Comparison of ENCODE assay signal across 1 cellular context in genomic region chr17:54969658-54970572, GRCh38.
TF ChIP-seq lines count a peak whose summit lies in the region.

No MANE protein-coding gene starts in this region.

TF ChIP-seq in HepG2, 621 proteins besides CTCF, POLR2A, EP300 and RAD21 (continued from another document and continues in another):
- TF ChIP-seq FOXP4 (CRISPR knock-in tag; IDR thresholded peaks at IDR 0.05) = 0 out of 2 replicates have a peak, but pooled peaks have one; percentile 14
- no peak for TF ChIP-seq SMARCE1 (IDR thresholded peaks at IDR 0.05; ENCODE audit: borderline replicate concordance)
- no peak for TF ChIP-seq ZNF451 (CRISPR knock-in tag; IDR thresholded peaks at IDR 0.05)
- TF ChIP-seq ZFP91 (CRISPR knock-in tag; IDR thresholded peaks at IDR 0.05; ENCODE audit: borderline replicate concordance) = no peak
- TF ChIP-seq CREB1 (IDR thresholded peaks at IDR 0.05) = no peak
- peak; percentile 55; the same call in 1 of the 2 replicates for TF ChIP-seq CREB1 (CRISPR knock-in tag; IDR thresholded peaks at IDR 0.05)
- no peak for TF ChIP-seq ZSCAN9 (CRISPR knock-in tag; IDR thresholded peaks at IDR 0.05; ENCODE audit: borderline replicate concordance)
- TF ChIP-seq, protein P1, sequence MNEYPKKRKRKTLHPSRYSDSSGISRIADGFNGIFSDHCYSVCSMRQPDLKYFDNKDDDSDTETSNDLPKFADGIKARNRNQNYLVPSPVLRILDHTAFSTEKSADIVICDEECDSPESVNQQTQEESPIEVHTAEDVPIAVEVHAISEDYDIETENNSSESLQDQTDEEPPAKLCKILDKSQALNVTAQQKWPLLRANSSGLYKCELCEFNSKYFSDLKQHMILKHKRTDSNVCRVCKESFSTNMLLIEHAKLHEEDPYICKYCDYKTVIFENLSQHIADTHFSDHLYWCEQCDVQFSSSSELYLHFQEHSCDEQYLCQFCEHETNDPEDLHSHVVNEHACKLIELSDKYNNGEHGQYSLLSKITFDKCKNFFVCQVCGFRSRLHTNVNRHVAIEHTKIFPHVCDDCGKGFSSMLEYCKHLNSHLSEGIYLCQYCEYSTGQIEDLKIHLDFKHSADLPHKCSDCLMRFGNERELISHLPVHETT (CRISPR knock-in tag; conservative IDR thresholded peaks at IDR 0.05) = no peak
- TF ChIP-seq TFDP1 (CRISPR knock-in tag; IDR thresholded peaks at IDR 0.05; ENCODE audit: borderline replicate concordance) = no peak
- 0 out of 2 replicates have a peak, but pooled peaks have one; percentile 38 for TF ChIP-seq ZNF264 (CRISPR knock-in tag; IDR thresholded peaks at IDR 0.05)
- TF ChIP-seq, protein P2, sequence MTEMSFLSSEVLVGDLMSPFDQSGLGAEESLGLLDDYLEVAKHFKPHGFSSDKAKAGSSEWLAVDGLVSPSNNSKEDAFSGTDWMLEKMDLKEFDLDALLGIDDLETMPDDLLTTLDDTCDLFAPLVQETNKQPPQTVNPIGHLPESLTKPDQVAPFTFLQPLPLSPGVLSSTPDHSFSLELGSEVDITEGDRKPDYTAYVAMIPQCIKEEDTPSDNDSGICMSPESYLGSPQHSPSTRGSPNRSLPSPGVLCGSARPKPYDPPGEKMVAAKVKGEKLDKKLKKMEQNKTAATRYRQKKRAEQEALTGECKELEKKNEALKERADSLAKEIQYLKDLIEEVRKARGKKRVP (CRISPR knock-in tag; IDR thresholded peaks at IDR 0.05) = no peak
- TF ChIP-seq, protein P3, sequence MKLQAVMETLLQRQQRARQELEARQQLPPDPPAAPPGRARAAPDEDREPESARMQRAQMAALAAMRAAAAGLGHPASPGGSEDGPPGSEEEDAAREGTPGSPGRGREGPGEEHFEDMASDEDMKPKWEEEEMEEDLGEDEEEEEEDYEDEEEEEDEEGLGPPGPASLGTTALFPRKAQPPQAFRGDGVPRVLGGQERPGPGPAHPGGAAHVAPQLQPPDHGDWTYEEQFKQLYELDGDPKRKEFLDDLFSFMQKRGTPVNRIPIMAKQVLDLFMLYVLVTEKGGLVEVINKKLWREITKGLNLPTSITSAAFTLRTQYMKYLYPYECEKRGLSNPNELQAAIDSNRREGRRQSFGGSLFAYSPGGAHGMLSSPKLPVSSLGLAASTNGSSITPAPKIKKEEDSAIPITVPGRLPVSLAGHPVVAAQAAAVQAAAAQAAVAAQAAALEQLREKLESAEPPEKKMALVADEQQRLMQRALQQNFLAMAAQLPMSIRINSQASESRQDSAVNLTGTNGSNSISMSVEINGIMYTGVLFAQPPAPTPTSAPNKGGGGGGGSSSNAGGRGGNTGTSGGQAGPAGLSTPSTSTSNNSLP (IDR thresholded peaks at IDR 0.05; ENCODE audit: low read depth, low read length) = peak; percentile 73; the same call in 1 of the 2 replicates
- no peak for TF ChIP-seq AKNA (CRISPR knock-in tag; IDR thresholded peaks at IDR 0.05; ENCODE audit: borderline replicate concordance)
- TF ChIP-seq, protein P4, sequence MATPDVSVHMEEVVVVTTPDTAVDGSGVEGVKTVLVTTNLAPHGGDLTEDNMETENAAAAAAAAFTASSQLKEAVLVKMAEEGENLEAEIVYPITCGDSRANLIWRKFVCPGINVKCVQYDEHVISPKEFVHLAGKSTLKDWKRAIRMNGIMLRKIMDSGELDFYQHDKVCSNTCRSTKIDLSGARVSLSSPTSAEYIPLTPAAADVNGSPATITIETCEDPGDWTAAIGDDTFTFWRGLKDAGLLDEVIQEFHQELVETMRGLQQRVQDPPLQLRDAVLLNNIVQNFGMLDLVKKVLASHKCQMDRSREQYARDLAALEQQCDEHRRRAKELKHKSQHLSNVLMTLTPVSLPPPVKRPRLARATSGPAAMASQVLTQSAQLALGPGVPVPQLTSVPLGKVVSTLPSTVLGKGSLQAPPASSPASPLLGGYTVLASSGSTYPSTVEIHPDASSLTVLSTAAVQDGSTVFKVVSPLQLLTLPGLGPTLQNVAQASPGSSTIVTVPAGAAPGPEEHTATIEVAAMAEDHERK (CRISPR knock-in tag; IDR thresholded peaks at IDR 0.05; ENCODE audit: low read depth) = no peak
- TF ChIP-seq, protein P5, sequence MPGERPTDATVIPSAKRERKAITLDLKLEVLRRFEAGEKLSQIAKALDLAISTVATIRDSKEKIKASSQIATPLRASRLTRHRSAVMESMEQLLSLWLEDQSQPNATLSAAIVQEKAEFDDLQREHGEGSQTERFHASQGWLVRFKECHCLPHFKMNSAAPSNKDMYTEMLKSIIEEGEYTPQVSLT (CRISPR knock-in tag; IDR thresholded peaks at IDR 0.05; ENCODE audit: borderline replicate concordance, low read depth) = no peak
- TF ChIP-seq PAXIP1 (CRISPR knock-in tag; conservative IDR thresholded peaks at IDR 0.05) = peak; percentile 46; the same call in 1 of the 2 replicates
- TF ChIP-seq ZFP36L2 (CRISPR knock-in tag; IDR thresholded peaks at IDR 0.05) = no peak
- TF ChIP-seq KLF12 (CRISPR knock-in tag; IDR thresholded peaks at IDR 0.05; ENCODE audit: borderline replicate concordance) = no peak
- TF ChIP-seq ZBTB34 (CRISPR knock-in tag; IDR thresholded peaks at IDR 0.05) = no peak
- 0 out of 2 replicates have a peak, but pooled peaks have one; percentile 26 for TF ChIP-seq POGK (CRISPR knock-in tag; conservative IDR thresholded peaks at IDR 0.05)
- TF ChIP-seq EHMT2 (IDR thresholded peaks at IDR 0.05; ENCODE audit: borderline replicate concordance, low read depth, low read length) = no peak
- no peak for TF ChIP-seq DMTF1 (CRISPR knock-in tag; IDR thresholded peaks at IDR 0.05)
